25 cellular contexts compared by ENCODE assay signal in genomic region chr16:57510016-57510871, GRCh38. TPM values are rescaled to one million over a fixed set of nuclear protein-coding genes. Genes with fewer than 3 reads are reported as not detected.
DNase-seq lines count a peak whose midpoint lies in the region; ATAC-seq and TF ChIP-seq lines count a peak whose summit lies in the region.
"Had no signal": no experiment of that assay in that cellular context is flagged by ENCODE, and none has a peak within 500 bp of the region (broad histone marks: within the 10 kb centered on the region; RNA-seq: fewer than 3 reads in every experiment).

No MANE protein-coding gene starts in this region.

- H3K79me1 ChIP-seq in trophoblast cell (ENCODE audit: low read length): peaks cover 79% of the 10 kb centered on the region

- H3K14ac ChIP-seq in trophoblast cell (ENCODE audit: low read length): peak overlapping the region; percentile 97

- peak overlapping the region; percentile 9 for H4K12ac ChIP-seq in trophoblast cell (ENCODE audit: low read depth, low read length)

- DNase-seq in WERI-Rb-1 (no peak), trophoblast cell (no peak), DMS53 treated with DMSO at 0.1 percent for 48 hours (lab: John Stamatoyannopoulos, UW; ENCODE audit: unreplicated experiment) (no peak)
- no peak for DNase-seq in activated CD4-positive, CD25-positive, alpha-beta regulatory T cell (lab: John Stamatoyannopoulos, UW)
- no peak for DNase-seq in activated T-helper 2 cell treated with anti-CD3 and anti-CD28 coated beads, Interferon-gamma antibody, Interleukin-2, Interleukin-4, amounts not matched to agents 10 μg/mL and 5 μg/mL and 100 μg/mL, durations not matched to agents 14 hours and 24 hours and 36 hours (ENCODE audit: low spot score)
- DNase-seq: activated CD4-positive, alpha-beta T cell treated with anti-CD3 and anti-CD28 coated beads, Interleukin-2, amount 10 ng/mL, durations not matched to agents 7 days and 5 days; activated naive CD4-positive, alpha-beta T cell treated with Interleukin-2 at 50 U/mL for 16 hours; activated T-cell treated with anti-CD3 and anti-CD28 coated beads, Interleukin-2, amount 50 U/mL, for 48 hours; CD4-positive, alpha-beta memory T cell; colonic mucosa; hypothalamus; NCI-H1694 treated with DMSO at 0.1 percent for 48 hours; NCI-H526 treated with DMSO at 0.1 percent for 48 hours; ovary; stimulated activated CD8-positive, alpha-beta memory T cell treated with anti-CD3 and anti-CD28 coated beads, Interleukin-4, amount 100 ng/mL, for 48 hours; upper lobe of right lung had no signal

- peak overlapping the region; percentile 72 for H2BK12ac ChIP-seq in trophoblast cell (ENCODE audit: low read length)

- H3K27me3 Mint-ChIP-seq in activated T-helper 2 cell treated with anti-CD3 and anti-CD28 coated beads, Interferon-gamma antibody, Interleukin-2, Interleukin-4, amounts not matched to agents 10 μg/mL and 5 μg/mL and 100 μg/mL, durations not matched to agents 14 hours and 24 hours and 36 hours (ENCODE audit: low read depth): no peaks in the 10 kb centered on the region
- H3K27me3 Mint-ChIP-seq: activated CD4-positive, alpha-beta T cell treated with anti-CD3 and anti-CD28 coated beads, Interleukin-2, amount 10 ng/mL, durations not matched to agents 7 days and 5 days; CD4-positive, alpha-beta memory T cell had no signal

- peaks cover 33% of the 10 kb centered on the region for H3K79me2 ChIP-seq in trophoblast cell (ENCODE audit: control insufficient read depth, insufficient read depth, low read length, poor library complexity)

- peak overlapping the region; percentile 69 for H3K18ac ChIP-seq in trophoblast cell (ENCODE audit: low read length)

- no peaks in the 10 kb centered on the region for H3K4me1 Mint-ChIP-seq in activated T-helper 2 cell treated with anti-CD3 and anti-CD28 coated beads, Interferon-gamma antibody, Interleukin-2, Interleukin-4, amounts not matched to agents 10 μg/mL and 5 μg/mL and 100 μg/mL, durations not matched to agents 14 hours and 24 hours and 36 hours (ENCODE audit: low read depth)
- H3K4me1 Mint-ChIP-seq: activated CD4-positive, alpha-beta T cell treated with anti-CD3 and anti-CD28 coated beads, Interleukin-2, amount 10 ng/mL, durations not matched to agents 7 days and 5 days; CD4-positive, alpha-beta memory T cell had no signal

- H4K91ac ChIP-seq in trophoblast cell (ENCODE audit: low read depth, low read length): peak overlapping the region; percentile 98

- H3K23ac ChIP-seq in trophoblast cell (ENCODE audit: low read length): no peak overlapping the region

- peak overlapping the region; percentile 100 for H2BK120ac ChIP-seq in trophoblast cell (ENCODE audit: insufficient read depth, low read length, poor library complexity)

- intact Hi-C loops in activated T-helper 2 cell treated with anti-CD3 and anti-CD28 coated beads, Interferon-gamma antibody, Interleukin-2, Interleukin-4, amounts not matched to agents 10 μg/mL and 5 μg/mL and 100 μg/mL, durations not matched to agents 14 hours and 24 hours and 36 hours (cut with micrococcal nuclease): no loop called here

- H3K9me3 Mint-ChIP-seq in activated T-helper 2 cell treated with anti-CD3 and anti-CD28 coated beads, Interferon-gamma antibody, Interleukin-2, Interleukin-4, amounts not matched to agents 10 μg/mL and 5 μg/mL and 100 μg/mL, durations not matched to agents 14 hours and 24 hours and 36 hours: no peaks in the 10 kb centered on the region
- H3K9me3 Mint-ChIP-seq: activated CD4-positive, alpha-beta T cell treated with anti-CD3 and anti-CD28 coated beads, Interleukin-2, amount 10 ng/mL, durations not matched to agents 7 days and 5 days; CD4-positive, alpha-beta memory T cell; T-helper 2 cell treated with Interferon-gamma antibody and Interleukin-4, amounts not matched to agents 5 μg/mL and 100 μg/mL, for 36 hours had no signal

- no peak overlapping the region for H3K4me2 ChIP-seq in trophoblast cell (ENCODE audit: low read length)

- H3K9me3 ChIP-seq in HUES48 (ENCODE audit: control insufficient read depth, insufficient read depth, low read length) (no peaks in the 10 kb centered on the region), WERI-Rb-1 (ENCODE audit: severe bottlenecking) (no peaks in the 10 kb centered on the region), liver (ENCODE audit: control insufficient read depth in 4 of 4, low read length in 3 of 4) (no peaks in the 10 kb centered on the region), trophoblast cell (ENCODE audit: insufficient read depth, low read depth, low read length) (no peaks in the 10 kb centered on the region)
- H3K9me3 ChIP-seq: colonic mucosa, gastroesophageal sphincter, ovary, upper lobe of right lung had no signal

- H3K27ac ChIP-seq in HUES48 (ENCODE audit: low read depth, low read length): peak overlapping the region; percentile 47
- peak overlapping the region; percentile 48 for H3K27ac ChIP-seq in WERI-Rb-1
- no peak overlapping the region for H3K27ac ChIP-seq in liver (ENCODE audit: low read depth in 1 of 2, low read length in 2 of 2)
- peak overlapping the region; percentile 100 for H3K27ac ChIP-seq in trophoblast cell (ENCODE audit: low read depth, low read length)
- H3K27ac ChIP-seq: colonic mucosa, gastroesophageal sphincter, ovary, RWPE1, upper lobe of right lung had no signal

- H3K4me1 ChIP-seq in HUES48 (ENCODE audit: control insufficient read depth, insufficient read depth, low read length) (peaks cover 10% of the 10 kb centered on the region), liver (ENCODE audit: control insufficient read depth in 4 of 4, insufficient read depth in 4 of 4, low read length in 3 of 4) (no peaks in the 10 kb centered on the region), trophoblast cell (ENCODE audit: control insufficient read depth in 1 of 2, insufficient read depth in 2 of 2, low read length in 2 of 2) (peaks cover 59 to 61% of the 10 kb centered on the region in 2 experiments)
- H3K4me1 ChIP-seq: colonic mucosa had no signal

- no peak overlapping the region; the same call in 1 of the 2 replicates for H3K9ac ChIP-seq in HUES48 (ENCODE audit: low read depth, low read length)
- H3K9ac ChIP-seq in liver (ENCODE audit: low read depth in 1 of 2, low read length in 2 of 2): no peak overlapping the region
- H3K9ac ChIP-seq in trophoblast cell (ENCODE audit: low read length): peak overlapping the region; percentile 53

- no peak for ATAC-seq in HG03520 (IDR thresholded peaks at IDR 0.05; ENCODE audit: unreplicated experiment)
- ATAC-seq: gastroesophageal sphincter, upper lobe of right lung had no signal

- H3K36me3 Mint-ChIP-seq in activated T-helper 2 cell treated with anti-CD3 and anti-CD28 coated beads, Interferon-gamma antibody, Interleukin-2, Interleukin-4, amounts not matched to agents 10 μg/mL and 5 μg/mL and 100 μg/mL, durations not matched to agents 14 hours and 24 hours and 36 hours (ENCODE audit: low read depth): no peaks in the 10 kb centered on the region

- H3K4ac ChIP-seq in trophoblast cell (ENCODE audit: low read depth, low read length): peak overlapping the region; percentile 60

- WGBS in liver: 77% methylated on average over 10 of the region's 10 CpGs
- WGBS in trophoblast cell (ENCODE audit: extremely low coverage, insufficient coverage, insufficient read length): no CpG with 5 or more reads among the region's 10 CpGs

- no peak overlapping the region for H3K27ac Mint-ChIP-seq in activated T-helper 2 cell treated with anti-CD3 and anti-CD28 coated beads, Interferon-gamma antibody, Interleukin-2, Interleukin-4, amounts not matched to agents 10 μg/mL and 5 μg/mL and 100 μg/mL, durations not matched to agents 14 hours and 24 hours and 36 hours
- H3K27ac Mint-ChIP-seq: activated CD4-positive, alpha-beta T cell treated with anti-CD3 and anti-CD28 coated beads, Interleukin-2, amount 10 ng/mL, durations not matched to agents 7 days and 5 days; T-helper 2 cell treated with Interferon-gamma antibody and Interleukin-4, amounts not matched to agents 5 μg/mL and 100 μg/mL, for 36 hours had no signal

- TF ChIP-seq CTCF in WERI-Rb-1 (IDR thresholded peaks at IDR 0.05; ENCODE audit: low read depth, low read length) (no peak), liver (IDR thresholded peaks at IDR 0.05; ENCODE audit: low read depth, low read length, missing input control) (no peak)

- peak overlapping the region; percentile 28 for H2AFZ ChIP-seq in trophoblast cell (ENCODE audit: insufficient read depth, low read length, poor library complexity)

- H3K27me3 ChIP-seq in HUES48 (ENCODE audit: control insufficient read depth, insufficient read depth, low read length) (no peaks in the 10 kb centered on the region), WERI-Rb-1 (ENCODE audit: insufficient read depth, low read depth, severe bottlenecking) (no peaks in the 10 kb centered on the region), liver (ENCODE audit: control insufficient read depth in 4 of 4, insufficient read depth in 4 of 4, low read length in 3 of 4) (no peaks in the 10 kb centered on the region), trophoblast cell (ENCODE audit: insufficient read depth, low read length) (no peaks in the 10 kb centered on the region)
- H3K27me3 ChIP-seq: colonic mucosa, ovary, upper lobe of right lung had no signal

- H3K4me3 ChIP-seq in HUES48 (ENCODE audit: low read depth, low read length) (no peak overlapping the region), WERI-Rb-1 (ENCODE audit: low read depth, low read length) (no peak overlapping the region), liver (ENCODE audit: low read depth in 1 of 3, low read length in 3 of 3) (no peak overlapping the region), trophoblast cell (ENCODE audit: low read depth, low read length) (no peak overlapping the region)
- H3K4me3 ChIP-seq: colonic mucosa, gastroesophageal sphincter, ovary, upper lobe of right lung had no signal

- H3K4me3 Mint-ChIP-seq in activated T-helper 2 cell treated with anti-CD3 and anti-CD28 coated beads, Interferon-gamma antibody, Interleukin-2, Interleukin-4, amounts not matched to agents 10 μg/mL and 5 μg/mL and 100 μg/mL, durations not matched to agents 14 hours and 24 hours and 36 hours (ENCODE audit: low read depth): no peak overlapping the region
- H3K4me3 Mint-ChIP-seq: activated CD4-positive, alpha-beta T cell treated with anti-CD3 and anti-CD28 coated beads, Interleukin-2, amount 10 ng/mL, durations not matched to agents 7 days and 5 days; CD4-positive, alpha-beta memory T cell; T-helper 2 cell treated with Interferon-gamma antibody and Interleukin-4, amounts not matched to agents 5 μg/mL and 100 μg/mL, for 36 hours had no signal

- H4K8ac ChIP-seq in trophoblast cell (ENCODE audit: low read depth, low read length): peak overlapping the region; percentile 89

- no peak for TF ChIP-seq RAD21 in liver (IDR thresholded peaks at IDR 0.05)

- H2BK5ac ChIP-seq in trophoblast cell (ENCODE audit: low read depth, low read length, poor library complexity): peak overlapping the region; percentile 100

- H2AK5ac ChIP-seq in trophoblast cell (ENCODE audit: low read length): peak overlapping the region; percentile 97

- H3K36me3 ChIP-seq in HUES48 (ENCODE audit: control insufficient read depth, insufficient read depth, low read length): no peaks in the 10 kb centered on the region
- no peaks in the 10 kb centered on the region for H3K36me3 ChIP-seq in WERI-Rb-1
- H3K36me3 ChIP-seq in liver (ENCODE audit: control insufficient read depth in 4 of 4, insufficient read depth in 3 of 4, low read depth in 1 of 4, low read length in 3 of 4): no peaks in the 10 kb centered on the region
- H3K36me3 ChIP-seq in trophoblast cell (ENCODE audit: control insufficient read depth in 1 of 2, insufficient read depth in 2 of 2, low read length in 2 of 2): peaks cover 0 to 3% of the 10 kb centered on the region in 2 experiments
- H3K36me3 ChIP-seq: colonic mucosa, ovary, upper lobe of right lung had no signal

RNA-seq across cellular contexts. Expression of gene DOK4, which starts 24.0 kb away (rescaled TPM):
- 10 to 100 TPM; 15.3 to 20.8 TPM for total RNA-seq in liver
- polyA plus RNA-seq in liver: 10 to 100 TPM in 1 of 2 donors, 1 to 10 TPM in 1; 7.8 to 24.6 TPM
- polyA plus RNA-seq in trophoblast cell (2013): 407 and 429 TPM in 2 replicates
- total RNA-seq in activated T-helper 2 cell treated with anti-CD3 and anti-CD28 coated beads, Interferon-gamma antibody, Interleukin-2, Interleukin-4, amounts not matched to agents 10 μg/mL and 5 μg/mL and 100 μg/mL, durations not matched to agents 14 hours and 24 hours and 36 hours: 5.7 and 6.6 TPM in 2 replicates

RNA-seq across cellular contexts. Expression of gene CCDC102A, which starts 26.1 kb away (rescaled TPM):
- 1 to 10 TPM; 2.3 to 2.6 TPM for total RNA-seq in liver
- polyA plus RNA-seq in liver: 1 to 10 TPM in 1 of 2 donors, under 1 TPM in 1; 0.36 to 1.0 TPM
- polyA plus RNA-seq in trophoblast cell (2013): 7.7 and 8.5 TPM in 2 replicates
- total RNA-seq in activated T-helper 2 cell treated with anti-CD3 and anti-CD28 coated beads, Interferon-gamma antibody, Interleukin-2, Interleukin-4, amounts not matched to agents 10 μg/mL and 5 μg/mL and 100 μg/mL, durations not matched to agents 14 hours and 24 hours and 36 hours: 6.3 and 6.8 TPM in 2 replicates

RNA-seq across cellular contexts. Expression of gene ADGRG5, which starts 32.2 kb away (rescaled TPM):
- under 1 TPM; 0.33 to 0.37 TPM for total RNA-seq in liver
- polyA plus RNA-seq in liver: under 1 TPM; 0.10 to 0.24 TPM
- polyA plus RNA-seq in trophoblast cell (2013): 3.8 and 3.9 TPM in 2 replicates
- 2.1 and 2.8 TPM in 2 replicates for total RNA-seq in activated T-helper 2 cell treated with anti-CD3 and anti-CD28 coated beads, Interferon-gamma antibody, Interleukin-2, Interleukin-4, amounts not matched to agents 10 μg/mL and 5 μg/mL and 100 μg/mL, durations not matched to agents 14 hours and 24 hours and 36 hours
- total RNA-seq: bronchial epithelial cell, G401, lung microvascular endothelial cell had no signal

RNA-seq across cellular contexts. Expression of gene POLR2C, which starts 47.8 kb away (rescaled TPM):
- total RNA-seq in liver: 10 to 100 TPM; 61.7 to 68.0 TPM
- 10 to 100 TPM; 25.4 to 40.9 TPM for polyA plus RNA-seq in liver
- 49.8 and 50.6 TPM in 2 replicates for polyA plus RNA-seq in trophoblast cell (2013)
- 73.6 and 75.6 TPM in 2 replicates for total RNA-seq in activated T-helper 2 cell treated with anti-CD3 and anti-CD28 coated beads, Interferon-gamma antibody, Interleukin-2, Interleukin-4, amounts not matched to agents 10 μg/mL and 5 μg/mL and 100 μg/mL, durations not matched to agents 14 hours and 24 hours and 36 hours

Comparison
In these comparisons a context has a peak if more than half of its experiments do, and no peak if none do; other contexts are left out.
1. H3K27ac ChIP-seq: peak in HUES48 (single experiment), WERI-Rb-1 (single experiment) and trophoblast cell (single experiment); none in liver (0 of 2).